ENCODE assay signal across 8 cellular contexts in genomic region chr19:290539-291521, GRCh38. TPM values are rescaled to one million over a fixed set of nuclear protein-coding genes. Genes with fewer than 3 reads are reported as not detected.
DNase-seq lines count a peak whose midpoint lies in the region; ATAC-seq and TF ChIP-seq lines count a peak whose summit lies in the region.

TSS of gene PLPP2 (minus strand) at chr19:291403. CDS start at chr19:291336, 67 bp downstream.

- H3K9me3 ChIP-seq in left ventricle myocardium inferior (replicated peaks): no peaks in the 10 kb centered on the region

- H3K4me3 Mint-ChIP-seq in activated naive CD4-positive, alpha-beta T cell treated with anti-CD3 and anti-CD28 coated beads for 36 hours: peak within 1 kb of the TSS; percentile 21

- no peaks in the 10 kb centered on the region for H3K36me3 Mint-ChIP-seq in activated naive CD4-positive, alpha-beta T cell treated with anti-CD3 and anti-CD28 coated beads for 36 hours (ENCODE audit: low read depth)

- H3K79me2 ChIP-seq in ACC112 (ENCODE audit: control insufficient read depth, insufficient read depth, low read length, unreplicated experiment): no peaks in the 10 kb centered on the region

- H3K27ac ChIP-seq in ACC112 (ENCODE audit: low read depth, low read length) (peak within 1 kb of the TSS; percentile 56), left ventricle myocardium inferior (replicated peaks) (no peak within 1 kb of the TSS)

- H2AFZ ChIP-seq in ACC112 (ENCODE audit: low read length, unreplicated experiment): peak within 1 kb of the TSS; percentile 75

- no peaks in the 10 kb centered on the region for H3K9me3 Mint-ChIP-seq in activated naive CD4-positive, alpha-beta T cell treated with anti-CD3 and anti-CD28 coated beads for 36 hours

- H3K27me3 ChIP-seq in ACC112 (ENCODE audit: insufficient read depth, low read length) (no peaks in the 10 kb centered on the region), left ventricle myocardium inferior (ENCODE audit: low read depth) (peaks cover 77% of the 10 kb centered on the region)

- CTCF ChIA-PET in activated naive CD4-positive, alpha-beta T cell treated with anti-CD3 and anti-CD28 coated beads for 36 hours (lab: Charles Lee): no interaction called here

- H3K4me1 Mint-ChIP-seq in activated naive CD4-positive, alpha-beta T cell treated with anti-CD3 and anti-CD28 coated beads for 36 hours (ENCODE audit: low read depth): peaks cover 12% of the 10 kb centered on the region

- H3K4me1 ChIP-seq in ACC112 (ENCODE audit: control insufficient read depth, insufficient read depth, low read length, unreplicated experiment) (peaks cover 8% of the 10 kb centered on the region), left ventricle myocardium inferior (peaks cover 37% of the 10 kb centered on the region)

- ATAC-seq in GM18502 (IDR thresholded peaks at IDR 0.05; ENCODE audit: poor library complexity, unreplicated experiment) (no peak), GM19035 (IDR thresholded peaks at IDR 0.05; ENCODE audit: unreplicated experiment) (no peak)

- peaks cover 49% of the 10 kb centered on the region for H3K27me3 Mint-ChIP-seq in activated naive CD4-positive, alpha-beta T cell treated with anti-CD3 and anti-CD28 coated beads for 36 hours (ENCODE audit: low read depth)

- intact Hi-C loops in activated naive CD4-positive, alpha-beta T cell treated with anti-CD3 and anti-CD28 coated beads for 36 hours (cut with micrococcal nuclease): no loop called here
- intact Hi-C loops in left ventricle myocardium inferior (cut with micrococcal nuclease) (no loop called here), posterior vena cava (cut with DNase I) (no loop called here)

- peak within 1 kb of the TSS; percentile 91 for H3K4me3 ChIP-seq in ACC112 (ENCODE audit: low read depth, low read length)
- peak within 1 kb of the TSS; percentile 30 for H3K4me3 ChIP-seq in HFF-Myc (replicated peaks; ENCODE audit: low read depth, low read length)
- peak within 1 kb of the TSS; percentile 58 for H3K4me3 ChIP-seq in left ventricle myocardium inferior

- H3K36me3 ChIP-seq in ACC112 (ENCODE audit: insufficient read depth, low read length) (no peaks in the 10 kb centered on the region), left ventricle myocardium inferior (no peaks in the 10 kb centered on the region)

- DNase-seq in HFF-Myc (ENCODE audit: extremely low read depth, low read depth): no peak
- peak; percentile 26 for DNase-seq in activated naive CD4-positive, alpha-beta T cell treated with anti-CD3 and anti-CD28 coated beads for 36 hours
- DNase-seq in left ventricle myocardium inferior: no peak
- peak; percentile 79 for DNase-seq in posterior vena cava (ENCODE audit: low spot score)
- no peak for DNase-seq in ecto neural progenitor cell (ENCODE audit: low spot score)

- TF ChIP-seq CTCF in HFF-Myc (IDR thresholded peaks at IDR 0.05; ENCODE audit: low read depth, low read length, missing control alignments) (no peak), left ventricle myocardium inferior (IDR thresholded peaks at IDR 0.05; ENCODE audit: borderline replicate concordance) (no peak)

- H3K27ac Mint-ChIP-seq in activated naive CD4-positive, alpha-beta T cell treated with anti-CD3 and anti-CD28 coated beads for 36 hours: no peak within 1 kb of the TSS

RNA-seq across cellular contexts. Expression of gene PLPP2, which starts in this region (rescaled TPM):
- under 1 TPM; 0.25 to 0.41 TPM for total RNA-seq in activated naive CD4-positive, alpha-beta T cell treated with anti-CD3 and anti-CD28 coated beads for 36 hours
- total RNA-seq in left ventricle myocardium inferior (not detected), posterior vena cava (1 to 10 TPM in 1 of 2 donors, under 1 TPM in 1; 0.83 to 4.5 TPM)

Comparison
In these comparisons a context has a peak if more than half of its experiments do, and no peak if none do; other contexts are left out.
1. Peak in DNase-seq in activated naive CD4-positive, alpha-beta T cell treated with anti-CD3 and anti-CD28 coated beads for 36 hours; RNA of the gene not detected or under 1 TPM.
2. H3K4me3 ChIP-seq: peak in every context shown above with its lines; median percentile 91 in ACC112; 58 in left ventricle myocardium inferior; 30 in HFF-Myc.